Comparison of ENCODE assay signal across 24 cellular contexts in the genomic region with DNA sequence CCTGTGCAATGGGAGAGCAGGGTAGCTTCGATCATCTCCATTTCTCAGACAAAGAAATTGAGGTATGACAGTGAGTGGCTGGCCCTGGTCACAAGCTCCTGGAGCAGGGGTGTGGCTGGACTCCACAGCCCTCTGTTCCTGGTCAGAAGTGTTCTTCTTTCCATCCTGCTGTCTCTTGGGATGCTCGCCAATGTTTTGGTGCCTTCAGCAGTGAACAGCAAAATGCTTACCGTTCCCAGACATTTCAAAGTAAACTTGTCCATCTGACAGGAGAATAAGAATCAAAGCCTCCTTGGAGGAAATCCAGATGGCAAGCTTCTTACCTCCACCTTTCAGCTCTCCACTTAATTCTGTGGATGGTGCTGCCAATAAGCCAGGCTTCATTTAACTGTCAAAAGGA.
"Had no signal": no experiment of that assay in that cellular context is flagged by ENCODE, and none has a peak within 500 bp of the region (broad histone marks: within the 10 kb centered on the region; RNA-seq: fewer than 3 reads in every experiment).

No MANE protein-coding gene starts in this region.

- H3K36me3 ChIP-seq: ascending aorta, breast epithelium, cardiac muscle cell had no signal

- H3K4me3 ChIP-seq: ascending aorta, breast epithelium, cardiac muscle cell, coronary artery, dorsolateral prefrontal cortex had no signal

- DNase-seq: activated CD4-positive, alpha-beta memory T cell treated with anti-CD3 and anti-CD28 coated beads, Interleukin-2, amount 10 ng/mL, durations not matched to agents 7 days and 5 days; activated CD4-positive, alpha-beta T cell treated with anti-CD3 and anti-CD28 coated beads for 1 hour; activated CD4-positive, alpha-beta T cell treated with anti-CD3 and anti-CD28 coated beads for 4 hours; activated CD4-positive, alpha-beta T cell treated with anti-CD3 and anti-CD28 coated beads, Interleukin-2, amount 10 ng/mL, durations not matched to agents 7 days and 5 days; activated CD4-positive, alpha-beta T cell treated with anti-CD3 and anti-CD28 coated beads, Interleukin-2, amount 50 U/mL, for 4 hours; activated CD8-positive, alpha-beta memory T cell treated with anti-CD3 and anti-CD28 coated beads, Interleukin-2, amount 50 U/mL, for 48 hours; activated gamma-delta T cell; activated naive CD4-positive, alpha-beta T cell; activated naive CD4-positive, alpha-beta T cell treated with anti-CD3 and anti-CD28 coated beads, Interleukin-2, amount 10 ng/mL, durations not matched to agents 7 days and 5 days; activated naive CD8-positive, alpha-beta T cell treated with anti-CD3 and anti-CD28 coated beads, Interleukin-2, amount 10 ng/mL, durations not matched to agents 7 days and 5 days; activated T-cell treated with anti-CD3 and anti-CD28 coated beads for 4 hours; activated T-cell treated with anti-CD3 and anti-CD28 coated beads, Interleukin-2, amount 50 U/mL, for 24 hours; activated T-cell treated with anti-CD3 and anti-CD28 coated beads, Interleukin-2, amount 50 U/mL, for 72 hours; central memory CD4-positive, alpha-beta T cell; dorsolateral prefrontal cortex; effector memory CD4-positive, alpha-beta T cell; endodermal cell; foreskin fibroblast; head of caudate nucleus; T-helper 2 cell had no signal

- H3K9me3 ChIP-seq: ascending aorta, breast epithelium had no signal

- H3K4me1 ChIP-seq: ascending aorta, breast epithelium had no signal

- H3K27me3 ChIP-seq: ascending aorta, breast epithelium, cardiac muscle cell had no signal

- H3K27ac ChIP-seq: ascending aorta, breast epithelium, cardiac muscle cell, coronary artery, dorsolateral prefrontal cortex had no signal
